Comparison of ENCODE assay signal across 8 cellular contexts in genomic region chr21:26116456-26117011, GRCh38. TPM values are rescaled to one million over a fixed set of nuclear protein-coding genes. Genes with fewer than 3 reads are reported as not detected.
DNase-seq lines count a peak whose midpoint lies in the region; ATAC-seq, FAIRE-seq and TF ChIP-seq lines count a peak whose summit lies in the region.

No MANE protein-coding gene starts in this region.

- no peak for ATAC-seq in upper lobe of right lung
- no peak for ATAC-seq in HG03175 (IDR thresholded peaks at IDR 0.05; ENCODE audit: unreplicated experiment)

- peaks cover 94% of the 10 kb centered on the region for H3K79me2 ChIP-seq in keratinocyte (ENCODE audit: control insufficient read depth, insufficient read depth, low read length)

- H3K4me2 ChIP-seq in keratinocyte (ENCODE audit: control insufficient read depth, extremely low read depth, insufficient read depth, low read depth, low read length): peak overlapping the region; percentile 7

- H3K4me3 ChIP-seq in breast epithelium (peak overlapping the region in 2 of 3 donors; percentile 24 to 39), keratinocyte (ENCODE audit: control insufficient read depth in 2 of 3, extremely low read depth in 1 of 3, insufficient read depth in 2 of 3, low read depth in 1 of 3, low read length in 3 of 3) (no peak overlapping the region), upper lobe of right lung (no peak overlapping the region)

- H4K20me1 ChIP-seq in keratinocyte (ENCODE audit: control insufficient read depth, extremely low read depth, insufficient read depth, low read length): peaks cover 5% of the 10 kb centered on the region

- H3K9ac ChIP-seq in keratinocyte (ENCODE audit: control insufficient read depth, extremely low read depth, insufficient read depth, low read length): no peak overlapping the region

- H3K9me3 ChIP-seq in breast epithelium (no peaks in the 10 kb centered on the region), keratinocyte (ENCODE audit: control insufficient read depth, low read depth, low read length) (no peaks in the 10 kb centered on the region), upper lobe of right lung (no peaks in the 10 kb centered on the region)

- DNase-seq in NCI-H1417 (lab: John Stamatoyannopoulos, UW) (peak in 2 of 3 experiments; percentile 23 to 59), NCI-H1417 treated with DMSO at 0.1 percent for 48 hours (lab: John Stamatoyannopoulos, UW) (no peak), breast epithelium (ENCODE audit: low spot score in 2 of 2) (no peak), keratinocyte (ENCODE audit: low read depth, low spot score) (no peak), upper lobe of right lung (no peak), NCI-H345 treated with DMSO at 0.1 percent for 48 hours (lab: John Stamatoyannopoulos, UW; ENCODE audit: unreplicated experiment) (no peak)
- no peak for DNase-seq in stimulated activated CD4-positive, alpha-beta T cell treated with anti-CD3 and anti-CD28 coated beads, Interleukin-1b, Interleukin-23, amount 100 ng/mL, for 48 hours

- H3K36me3 ChIP-seq in breast epithelium (no peaks in the 10 kb centered on the region), keratinocyte (ENCODE audit: control insufficient read depth in 2 of 2, extremely low read depth in 1 of 2, insufficient read depth in 2 of 2, low read length in 2 of 2) (peaks cover 12 to 16% of the 10 kb centered on the region in 2 experiments), upper lobe of right lung (no peaks in the 10 kb centered on the region)

- H3K27me3 ChIP-seq in breast epithelium: no peaks in the 10 kb centered on the region
- H3K27me3 ChIP-seq in keratinocyte (ENCODE audit: control insufficient read depth, extremely low read depth, insufficient read depth, low read length): no peaks in the 10 kb centered on the region
- H3K27me3 ChIP-seq in upper lobe of right lung: no peaks in the 10 kb centered on the region

- H3K4me1 ChIP-seq in breast epithelium: peaks cover 0 to 16% of the 10 kb centered on the region in 2 donors
- peaks cover 20% of the 10 kb centered on the region for H3K4me1 ChIP-seq in keratinocyte (ENCODE audit: control insufficient read depth, extremely low read depth, insufficient read depth, low read length)
- H3K4me1 ChIP-seq in upper lobe of right lung: peaks cover 25% of the 10 kb centered on the region

- intact Hi-C loops in breast epithelium (cut with DNase I; ENCODE audit: low total_unique reads) (no loop called here), upper lobe of right lung (cut with DNase I) (no loop called here)

- no peak for FAIRE-seq in keratinocyte (lab: Jason Lieb, UNC)

- no peak overlapping the region for H2AFZ ChIP-seq in keratinocyte (ENCODE audit: control insufficient read depth, low read length)

- dilution Hi-C loops in keratinocyte (cut with MboI; ENCODE audit: extremely low pct_ligation_motif_present, low sequenced_read_pairs): no loop called here

- H3K27ac ChIP-seq in breast epithelium: peak overlapping the region; percentile 87
- peak overlapping the region; percentile 10 for H3K27ac ChIP-seq in keratinocyte (ENCODE audit: control insufficient read depth, insufficient read depth, low read length)
- H3K27ac ChIP-seq in upper lobe of right lung: peak overlapping the region; percentile 5

- H3K9me1 ChIP-seq in keratinocyte (ENCODE audit: control insufficient read depth, extremely low read depth, insufficient read depth, low read length): no peaks in the 10 kb centered on the region

- no peak for TF ChIP-seq CTCF in breast epithelium (IDR thresholded peaks at IDR 0.05)
- no peak for TF ChIP-seq CTCF in keratinocyte (optimal IDR thresholded peaks at IDR 0.05 in 1 of 3, IDR thresholded peaks at IDR 0.05 in 1 of 3, conservative IDR thresholded peaks at IDR 0.05 in 1 of 3; ENCODE audit: extremely low read depth in 1 of 3, insufficient read depth in 2 of 3, low read length in 3 of 3)
- no peak for TF ChIP-seq CTCF in upper lobe of right lung (IDR thresholded peaks at IDR 0.05)

- TF ChIP-seq POLR2A in breast epithelium (IDR thresholded peaks at IDR 0.05): no peak

RNA-seq across cellular contexts. Expression of gene APP, which starts 54.0 kb away (rescaled TPM):
- 100 to 1,000 TPM; 270 to 546 (median 383) TPM for total RNA-seq in breast epithelium
- 1,015 to 1,448 TPM (median 1,185 TPM) in 3 replicates for polyA plus RNA-seq in keratinocyte
- 1,793 TPM for polyA plus RNA-seq in keratinocyte (2011; ENCODE audit: low read depth)
- polyA plus RNA-seq in keratinocyte (2011; cell fraction: cytosol; rRNA removed): 533 and 538 TPM in 2 replicates
- polyA plus RNA-seq in keratinocyte (2011; cell fraction: nucleus; rRNA removed): 3,620 and 3,834 TPM in 2 replicates
- polyA plus RNA-seq in keratinocyte (2012; ENCODE audit: low replicate concordance): 892 and 931 TPM in 2 replicates
- polyA minus RNA-seq in keratinocyte: 975 to 1,428 TPM (median 1,262 TPM) in 3 replicates
- 644 TPM for polyA minus RNA-seq in keratinocyte (2011; cell fraction: cytosol; rRNA and poly(A)+ RNA removed)
- 2,331 and 3,661 TPM in 2 replicates for polyA minus RNA-seq in keratinocyte (2011; cell fraction: nucleus; rRNA and poly(A)+ RNA removed)
- 480 TPM for total RNA-seq in upper lobe of right lung

Comparison
In these comparisons a context has a peak if more than half of its experiments do, and no peak if none do; other contexts are left out.
1. DNase-seq: peak in NCI-H1417 (2 of 3); none in NCI-H1417 treated with DMSO at 0.1 percent for 48 hours (single experiment), breast epithelium (0 of 2), keratinocyte (single experiment), upper lobe of right lung (single experiment), NCI-H345 treated with DMSO at 0.1 percent for 48 hours (single experiment) and stimulated activated CD4-positive, alpha-beta T cell treated with anti-CD3 and anti-CD28 coated beads, Interleukin-1b, Interleukin-23, amount 100 ng/mL, for 48 hours (single experiment).
2. H3K27ac ChIP-seq: peak in every context shown above with its lines; median percentile 87 in breast epithelium; 10 in keratinocyte; 5 in upper lobe of right lung.
3. H3K4me3 ChIP-seq: peak in breast epithelium (2 of 3); none in keratinocyte (0 of 3) and upper lobe of right lung (single experiment).